27 cellular contexts compared by ENCODE assay signal in genomic region chr10:131825960-131826650, GRCh38.
DNase-seq lines count a peak whose midpoint lies in the region; FAIRE-seq and TF ChIP-seq lines count a peak whose summit lies in the region.
"Had no signal": no experiment of that assay in that cellular context is flagged by ENCODE, and none has a peak within 500 bp of the region (broad histone marks: within the 10 kb centered on the region; RNA-seq: fewer than 3 reads in every experiment).

No MANE protein-coding gene starts in this region.

- no peak overlapping the region for H3K56ac ChIP-seq in H1 (replicated peaks; ENCODE audit: insufficient read length, low read depth, low read length)

- H3K14ac ChIP-seq in H1 (ENCODE audit: insufficient read length), result no peak overlapping the region

- H2BK120ac ChIP-seq in H1 (replicated peaks; ENCODE audit: low read depth, low read length), result no peak overlapping the region

- peak overlapping the region in 9 of 11 experiments; percentile 37 to 96 (median 86); a peak in 14 of 22 replicates for H3K4me2 ChIP-seq in BLaER1 treated with 17β-estradiol and CSF1 and Interleukin-3, amounts not matched to agents 10 nM and 100 nM
- no peak overlapping the region for H3K4me2 ChIP-seq in H1 (ENCODE audit: insufficient read depth in 1 of 2, low read depth in 2 of 2, low read length in 2 of 2)
- H3K4me2 ChIP-seq in GM23248 (ENCODE audit: unreplicated experiment), result no peak overlapping the region

- H3K18ac ChIP-seq in H1 (ENCODE audit: extremely low read depth, low read length), result no peak overlapping the region

- H2AK5ac ChIP-seq in H1 (ENCODE audit: low read depth, low read length), result no peak overlapping the region

- H4K20me1 ChIP-seq in BLaER1 treated with 17β-estradiol and CSF1 and Interleukin-3, amounts not matched to agents 10 nM and 100 nM, result peaks cover 0 to 11% (median 0%) of the 10 kb centered on the region in 11 experiments; a peak in 4 of 22 replicates
- no peaks in the 10 kb centered on the region for H4K20me1 ChIP-seq in H1 (replicated peaks in 1 of 2; ENCODE audit: control insufficient read depth in 1 of 2, insufficient read depth in 2 of 2, low read length in 2 of 2)
- no peaks in the 10 kb centered on the region for H4K20me1 ChIP-seq in GM23248 (ENCODE audit: insufficient read depth)

- peak overlapping the region; percentile 50; the same call in 1 of the 2 replicates for H2BK12ac ChIP-seq in H1 (ENCODE audit: low read depth, low read length)

- no peak overlapping the region for H3K9ac ChIP-seq in BLaER1 treated with 17β-estradiol and CSF1 and Interleukin-3, amounts not matched to agents 10 nM and 100 nM
- H3K9ac ChIP-seq in H1 (replicated peaks in 1 of 4; ENCODE audit: extremely low read depth in 1 of 4, low read depth in 3 of 4, low read length in 3 of 4) (no peak overlapping the region), GM23248 (no peak overlapping the region)

- no peak for TF ChIP-seq CTCF in LNCaP clone FGC (IDR thresholded peaks at IDR 0.05; ENCODE audit: control insufficient read depth, extremely low read depth, insufficient read depth)
- no peak for TF ChIP-seq CTCF in H1 (IDR thresholded peaks at IDR 0.05; ENCODE audit: control extremely low read depth in 1 of 3, insufficient read depth in 1 of 3, low read depth in 1 of 3, low read length in 3 of 3)

- in situ Hi-C loops in GM23248 (cut with MboI), result no loop called here

- H2AFZ ChIP-seq in H1 (ENCODE audit: low read length) (no peak overlapping the region), GM23248 (no peak overlapping the region)

- no peak overlapping the region for H3K23ac ChIP-seq in H1 (ENCODE audit: insufficient read length)

- FAIRE-seq in H1 (lab: Jason Lieb, UNC) (no peak), GM19239 (lab: Jason Lieb, UNC) (no peak)
- FAIRE-seq: pancreas had no signal

- WGBS in H1 (ENCODE audit: extremely low coverage in 1 of 2, insufficient coverage in 1 of 2, insufficient read length in 1 of 2, insufficient replicate concordance in 2 of 2, low coverage in 1 of 2, low lambda C conversion rate in 2 of 2, missing lambda C conversion rate in 1 of 2), 2 experiments, result 89% methylated on average over 15 of the region's 15 CpGs; no CpG with 5 or more reads in 1 of the 2 experiments
- WGBS in GM23248 (ENCODE audit: low coverage in 1 of 2, low lambda C conversion rate in 2 of 2, missing lambda C conversion rate in 2 of 2), 2 experiments, result 14% methylated on average over 15 of the region's 15 CpGs

- no peak overlapping the region for H4K5ac ChIP-seq in H1 (ENCODE audit: insufficient read length, low read depth, low read length)

- no peak for TF ChIP-seq EP300 in H1 (IDR thresholded peaks at IDR 0.05; ENCODE audit: borderline replicate concordance in 1 of 2, low read depth in 2 of 2, low read length in 2 of 2)

- H2BK15ac ChIP-seq in H1 (ENCODE audit: low read length), result no peak overlapping the region

- no peaks in the 10 kb centered on the region for H3K79me1 ChIP-seq in H1 (ENCODE audit: low read depth, low read length)

- no peaks in the 10 kb centered on the region for H3K36me3 ChIP-seq in BLaER1 treated with 17β-estradiol and CSF1 and Interleukin-3, amounts not matched to agents 10 nM and 100 nM
- no peaks in the 10 kb centered on the region for H3K36me3 ChIP-seq in H1 (ENCODE audit: control insufficient read depth in 2 of 4, insufficient read depth in 4 of 4, low read length in 3 of 4)
- no peaks in the 10 kb centered on the region for H3K36me3 ChIP-seq in GM23248 (ENCODE audit: low read depth)
- H3K36me3 ChIP-seq: ascending aorta, esophagus muscularis mucosa, left ventricle myocardium inferior, pancreas had no signal

- peaks cover 0 to 26% (median 0%) of the 10 kb centered on the region in 11 experiments; a peak in 8 of 22 replicates for H3K27me3 ChIP-seq in BLaER1 treated with 17β-estradiol and CSF1 and Interleukin-3, amounts not matched to agents 10 nM and 100 nM
- H3K27me3 ChIP-seq in H1 (replicated peaks in 1 of 4; ENCODE audit: control insufficient read depth in 3 of 4, extremely low read depth in 1 of 4, insufficient read depth in 3 of 4, low read length in 3 of 4) (no peaks in the 10 kb centered on the region; a peak in 1 of 7 replicates), GM23248 (replicated peaks; ENCODE audit: insufficient read depth) (no peaks in the 10 kb centered on the region; the same call in 1 of the 2 replicates)
- H3K27me3 ChIP-seq: ascending aorta, pancreas had no signal

- H3K79me2 ChIP-seq in H1 (ENCODE audit: control insufficient read depth in 1 of 2, insufficient read depth in 2 of 2, low read length in 2 of 2) (no peaks in the 10 kb centered on the region), GM23248 (ENCODE audit: insufficient read depth) (no peaks in the 10 kb centered on the region)

- TF ChIP-seq POLR2A in H1 (IDR thresholded peaks at IDR 0.05; ENCODE audit: control extremely low read depth in 1 of 2, low read depth in 2 of 2, low read length in 2 of 2), result no peak

- no peaks in the 10 kb centered on the region for H3F3A ChIP-seq in GM23248 (ENCODE audit: insufficient read depth)

- H3K9me2 ChIP-seq in GM23248 (ENCODE audit: insufficient read depth), result no peaks in the 10 kb centered on the region

- H3K23me2 ChIP-seq in H1 (ENCODE audit: low read depth, low read length), result 0 out of 2 replicates have a peak, but pooled peaks cover 1% of the 10 kb centered on the region

- POLR2A ChIA-PET in H1 (lab: Charles Lee; ENCODE audit: partially characterized antibody), result interaction anchor here (1.1 kb wide), 1 partner anchor 10 kb away, joined by 3 read pairs; no protein-coding TSS in a partner anchor

- H2BK5ac ChIP-seq in H1 (ENCODE audit: low read depth, low read length), result no peak overlapping the region

- H3K4me3 ChIP-seq in BLaER1 treated with 17β-estradiol and CSF1 and Interleukin-3, amounts not matched to agents 10 nM and 100 nM, result no peak overlapping the region
- H3K4me3 ChIP-seq in LNCaP clone FGC (ENCODE audit: low read depth, low read length) (no peak overlapping the region), H1 (ENCODE audit: extremely low read depth in 1 of 4, insufficient read depth in 2 of 4, low read depth in 3 of 4, low read length in 4 of 4) (no peak overlapping the region), GM23248 (no peak overlapping the region)
- H3K4me3 ChIP-seq: ascending aorta, esophagus muscularis mucosa, left ventricle myocardium inferior, pancreas, SK-N-MC had no signal

- CTCF ChIA-PET in H1 (lab: Charles Lee; ENCODE audit: partially characterized antibody), result interaction anchor here (0.6 to 1.0 kb wide), 3 partner anchors 309 to 556 kb away, joined by 3 read pairs; no protein-coding TSS in a partner anchor

- H3K4ac ChIP-seq in H1 (replicated peaks; ENCODE audit: insufficient read length, low read depth, low read length), result no peak overlapping the region

- H2BK20ac ChIP-seq in H1 (ENCODE audit: low read length), result peak overlapping the region; percentile 93; the same call in 1 of the 2 replicates

- no peak overlapping the region for H4K8ac ChIP-seq in H1 (ENCODE audit: extremely low read depth, insufficient read depth, low read length)

- H3K4me1 ChIP-seq in BLaER1 treated with 17β-estradiol and CSF1 and Interleukin-3, amounts not matched to agents 10 nM and 100 nM, result peaks cover 14 to 40% (median 26%) of the 10 kb centered on the region in 10 experiments
- H3K4me1 ChIP-seq in H1 (replicated peaks in 1 of 4; ENCODE audit: control insufficient read depth in 3 of 4, insufficient read depth in 4 of 4, low read length in 3 of 4), result peaks cover 3 to 11% (median 8%) of the 10 kb centered on the region in 4 experiments
- H3K4me1 ChIP-seq in GM23248 (ENCODE audit: insufficient read depth), result no peaks in the 10 kb centered on the region
- H3K4me1 ChIP-seq: ascending aorta, left ventricle myocardium inferior, pancreas had no signal

- no peak overlapping the region for H4K91ac ChIP-seq in H1 (replicated peaks; ENCODE audit: insufficient read length, low read length)

- DNase-seq in LNCaP clone FGC (ENCODE audit: low read depth) (peak; percentile 40), H1 (ENCODE audit: low read depth in 1 of 2, low spot score in 2 of 2) (no peak), mesenteric fat pad (ENCODE audit: low spot score) (peak; percentile 78), GM19240 (ENCODE audit: insufficient read length, low spot score) (no peak), activated gamma-delta T cell (lab: John Stamatoyannopoulos, UW) (no peak), GM19239 (ENCODE audit: insufficient read length, low spot score) (no peak), GM23248 (no peak)
- DNase-seq: activated CD4-positive, alpha-beta memory T cell treated with anti-CD3 and anti-CD28 coated beads, Interleukin-2, amount 10 ng/mL, durations not matched to agents 7 days and 5 days; activated CD4-positive, alpha-beta T cell treated with anti-CD3 and anti-CD28 coated beads for 1 hour; C1 segment of cervical spinal cord; Calu3; caudate nucleus; foreskin melanocyte; hippocampal formation; immature natural killer cell; Kasumi-1; left ventricle myocardium inferior; natural killer cell; NCI-H187 treated with DMSO at 0.1 percent for 48 hours; NCI-H774; stimulated activated CD4-positive, alpha-beta T cell treated with anti-CD3 and anti-CD28 coated beads, Interleukin-2, amount 100 ng/mL, for 48 hours had no signal

- H3K27ac ChIP-seq in BLaER1 treated with 17β-estradiol and CSF1 and Interleukin-3, amounts not matched to agents 10 nM and 100 nM, result no peak overlapping the region
- no peak overlapping the region for H3K27ac ChIP-seq in H1 (ENCODE audit: low read depth, low read length)
- no peak overlapping the region for H3K27ac ChIP-seq in GM23248
- H3K27ac ChIP-seq: ascending aorta, esophagus muscularis mucosa, left ventricle myocardium inferior, pancreas, RWPE1, SK-N-MC had no signal

- H3K9me3 ChIP-seq in BLaER1 treated with 17β-estradiol and CSF1 and Interleukin-3, amounts not matched to agents 10 nM and 100 nM (replicated peaks in 1 of 11), result peaks cover 0 to 10% (median 0%) of the 10 kb centered on the region in 11 experiments; a peak in 5 of 22 replicates
- H3K9me3 ChIP-seq in H1 (ENCODE audit: insufficient read depth in 2 of 2, low read depth in 1 of 2, low read length in 1 of 2), result no peaks in the 10 kb centered on the region
- no peaks in the 10 kb centered on the region for H3K9me3 ChIP-seq in GM23248 (ENCODE audit: low read depth)
- H3K9me3 ChIP-seq: ascending aorta, esophagus muscularis mucosa, pancreas had no signal

- no peak for TF ChIP-seq RAD21 in H1 (IDR thresholded peaks at IDR 0.05 in 1 of 2, conservative IDR thresholded peaks at IDR 0.05 in 1 of 2; ENCODE audit: low read depth in 2 of 2, low read length in 2 of 2)

TF ChIP-seq in H1, 55 proteins besides CTCF, POLR2A, EP300 and RAD21 (continues in another document):
- no peak for TF ChIP-seq BRCA1 (IDR thresholded peaks at IDR 0.05; ENCODE audit: low read depth, low read length)
- TF ChIP-seq CBX8 (IDR thresholded peaks at IDR 0.05; ENCODE audit: borderline replicate concordance, low read depth, low read length), result no peak
- no peak for TF ChIP-seq GABPA (IDR thresholded peaks at IDR 0.05; ENCODE audit: borderline replicate concordance, insufficient read depth, low read length)

Comparison
In these comparisons a context has a peak if more than half of its experiments do, and no peak if none do; other contexts are left out.
1. H3K4me2 ChIP-seq: peak in BLaER1 treated with 17β-estradiol and CSF1 and Interleukin-3, amounts not matched to agents 10 nM and 100 nM (9 of 11); none in H1 (0 of 2) and GM23248 (single experiment).
2. DNase-seq: peak in LNCaP clone FGC (single experiment) and mesenteric fat pad (single experiment); none in H1 (0 of 2), GM19240 (single experiment), activated gamma-delta T cell (single experiment), GM19239 (single experiment) and GM23248 (single experiment).